12 cellular contexts compared by ENCODE assay signal in the genomic region with DNA sequence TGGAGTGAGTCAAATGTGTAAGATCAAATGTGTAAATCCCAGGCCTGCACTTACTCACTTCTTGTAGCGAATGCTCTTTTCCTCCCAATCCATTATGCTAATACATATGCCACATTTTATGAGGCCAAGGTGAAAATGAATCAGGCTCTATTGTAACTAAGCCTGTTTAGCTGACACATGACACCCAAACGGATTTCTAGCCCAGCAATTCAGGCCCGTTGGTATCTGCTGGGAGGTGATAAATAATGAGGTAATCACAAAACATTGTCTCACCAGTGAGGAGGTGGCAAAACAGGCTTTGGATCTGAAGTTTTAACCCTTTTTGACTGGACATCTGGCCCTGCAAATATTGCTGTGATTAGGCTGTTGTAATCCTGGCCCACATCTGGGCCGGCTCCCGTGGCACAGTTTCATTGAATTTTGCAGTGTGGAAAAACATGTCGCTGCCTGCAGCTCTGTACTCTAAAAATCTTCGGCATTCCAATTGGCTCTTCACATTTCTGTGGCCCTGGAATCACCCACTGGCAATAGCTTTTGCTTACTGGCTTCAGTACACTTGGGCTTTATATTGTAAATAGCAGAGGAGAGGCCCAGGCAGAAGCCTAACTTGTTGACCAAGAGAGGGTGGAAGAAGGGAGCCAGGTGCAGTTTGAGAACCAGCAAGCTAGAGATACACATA.
DNase-seq lines count a peak whose midpoint lies in the region; ATAC-seq, FAIRE-seq and TF ChIP-seq lines count a peak whose summit lies in the region.
"Had no signal": no experiment of that assay in that cellular context is flagged by ENCODE, and none has a peak within 500 bp of the region (broad histone marks: within the 10 kb centered on the region; RNA-seq: fewer than 3 reads in every experiment).

No MANE protein-coding gene starts in this region.

- no peak for ATAC-seq in upper lobe of right lung
- ATAC-seq: activated T-cell treated with anti-CD3 and anti-CD28 coated beads, Interleukin-2, amount 50 U/mL, for 72 hours had no signal

- H3K4me3 ChIP-seq in astrocyte (ENCODE audit: insufficient read depth, low read depth, low read length) (no peak overlapping the region), parathyroid adenoma (ENCODE audit: low read depth, low read length) (no peak overlapping the region), upper lobe of right lung (no peak overlapping the region), right atrium auricular region (no peak overlapping the region)

- H3K9me3 ChIP-seq in astrocyte (ENCODE audit: insufficient read depth, low read depth, low read length): no peaks in the 10 kb centered on the region
- no peaks in the 10 kb centered on the region for H3K9me3 ChIP-seq in parathyroid adenoma (ENCODE audit: control insufficient read depth, low read length)
- no peaks in the 10 kb centered on the region for H3K9me3 ChIP-seq in upper lobe of right lung
- no peaks in the 10 kb centered on the region for H3K9me3 ChIP-seq in right atrium auricular region

- no peaks in the 10 kb centered on the region for H3K4me1 ChIP-seq in astrocyte (ENCODE audit: insufficient read depth, low read length)
- no peaks in the 10 kb centered on the region for H3K4me1 ChIP-seq in parathyroid adenoma
- no peaks in the 10 kb centered on the region for H3K4me1 ChIP-seq in upper lobe of right lung
- no peaks in the 10 kb centered on the region for H3K4me1 ChIP-seq in right atrium auricular region

- peak overlapping the region; percentile 71 for H3K27ac Mint-ChIP-seq in astrocyte (ENCODE audit: unreplicated experiment)
- H3K27ac Mint-ChIP-seq: activated T-cell treated with anti-CD3 and anti-CD28 coated beads, Interleukin-2, amount 50 U/mL, for 72 hours; T-helper 2 cell treated with Interferon-gamma antibody and Interleukin-4, amounts not matched to agents 5 μg/mL and 100 μg/mL, for 36 hours had no signal

- H3K27me3 ChIP-seq in astrocyte (ENCODE audit: insufficient read depth, low read length) (no peaks in the 10 kb centered on the region), parathyroid adenoma (ENCODE audit: control insufficient read depth, insufficient read depth, low read length) (no peaks in the 10 kb centered on the region), upper lobe of right lung (no peaks in the 10 kb centered on the region), right atrium auricular region (no peaks in the 10 kb centered on the region)

- H3K4me1 Mint-ChIP-seq in astrocyte (ENCODE audit: low read depth, unreplicated experiment): peaks cover 14% of the 10 kb centered on the region
- H3K4me1 Mint-ChIP-seq: neural crest cell had no signal

- no peaks in the 10 kb centered on the region for H3K79me2 ChIP-seq in astrocyte (ENCODE audit: insufficient read depth, low read length)
- no peaks in the 10 kb centered on the region for H3K79me2 ChIP-seq in parathyroid adenoma

- no peaks in the 10 kb centered on the region for H4K20me1 ChIP-seq in astrocyte (ENCODE audit: insufficient read depth, low read length)

- no peak overlapping the region for H3K4me2 ChIP-seq in astrocyte (ENCODE audit: low read length)
- peak overlapping the region; percentile 34 for H3K4me2 ChIP-seq in parathyroid adenoma (ENCODE audit: low read length)

- TF ChIP-seq CTCF in astrocyte (IDR thresholded peaks at IDR 0.05; ENCODE audit: insufficient read depth, low read depth, low read length): no peak
- TF ChIP-seq CTCF in parathyroid adenoma (IDR thresholded peaks at IDR 0.05): no peak
- no peak for TF ChIP-seq CTCF in upper lobe of right lung (IDR thresholded peaks at IDR 0.05)
- TF ChIP-seq CTCF in right atrium auricular region (IDR thresholded peaks at IDR 0.05): no peak

- peak overlapping the region; percentile 45 for H2AFZ ChIP-seq in astrocyte (ENCODE audit: low read depth, low read length)
- H2AFZ ChIP-seq in parathyroid adenoma: peak overlapping the region; percentile 27

- H3K36me3 ChIP-seq in astrocyte (ENCODE audit: insufficient read depth, low read length) (no peaks in the 10 kb centered on the region), parathyroid adenoma (ENCODE audit: control insufficient read depth, insufficient read depth, low read length) (no peaks in the 10 kb centered on the region), upper lobe of right lung (no peaks in the 10 kb centered on the region), right atrium auricular region (no peaks in the 10 kb centered on the region)

- H3K27me3 Mint-ChIP-seq in astrocyte (ENCODE audit: low read depth, unreplicated experiment): no peaks in the 10 kb centered on the region

- H3K4me3 Mint-ChIP-seq in astrocyte (ENCODE audit: unreplicated experiment): no peak overlapping the region
- H3K4me3 Mint-ChIP-seq: activated T-cell treated with anti-CD3 and anti-CD28 coated beads, Interleukin-2, amount 50 U/mL, for 72 hours; neural crest cell; T-helper 2 cell treated with Interferon-gamma antibody and Interleukin-4, amounts not matched to agents 5 μg/mL and 100 μg/mL, for 36 hours had no signal

- no peaks in the 10 kb centered on the region for H3K36me3 Mint-ChIP-seq in astrocyte (ENCODE audit: low read depth, unreplicated experiment)

- no peak overlapping the region for H3K9ac ChIP-seq in astrocyte (ENCODE audit: low read length)
- H3K9ac ChIP-seq in parathyroid adenoma: no peak overlapping the region

- intact Hi-C loops in upper lobe of right lung (cut with DNase I): no loop called here

- H3K9me3 Mint-ChIP-seq in astrocyte (ENCODE audit: unreplicated experiment): no peaks in the 10 kb centered on the region
- H3K9me3 Mint-ChIP-seq: neural crest cell had no signal

- no peak for FAIRE-seq in astrocyte (lab: Jason Lieb, UNC)

- H3K27ac ChIP-seq in astrocyte (ENCODE audit: low read depth, low read length): no peak overlapping the region
- H3K27ac ChIP-seq in parathyroid adenoma: no peak overlapping the region
- H3K27ac ChIP-seq in upper lobe of right lung: no peak overlapping the region
- H3K27ac ChIP-seq in right atrium auricular region: no peak overlapping the region

- peak; percentile 41 for DNase-seq in HCEC 1CT
- DNase-seq in NCI-H2107 (lab: John Stamatoyannopoulos, UW): peak; percentile 94
- peak; percentile 31 for DNase-seq in astrocyte (ENCODE audit: low read depth)
- no peak for DNase-seq in upper lobe of right lung
- DNase-seq in 8988T: no peak
- DNase-seq in right atrium auricular region (ENCODE audit: low spot score): no peak
- DNase-seq in AG08396 (ENCODE audit: low spot score): no peak
- DNase-seq: activated T-cell treated with anti-CD3 and anti-CD28 coated beads, Interleukin-2, amount 50 U/mL, for 72 hours; NCI-H226 had no signal

Comparison
In these comparisons a context has a peak if more than half of its experiments do, and no peak if none do; other contexts are left out.
1. DNase-seq: peak in HCEC 1CT (single experiment), NCI-H2107 (single experiment) and astrocyte (single experiment); none in upper lobe of right lung (single experiment), 8988T (single experiment), right atrium auricular region (single experiment) and AG08396 (single experiment).